19 cellular contexts compared by ENCODE assay signal in genomic region chr10:126479280-126479679, GRCh38.
"Had no signal": no experiment of that assay in that cellular context is flagged by ENCODE, and none has a peak within 500 bp of the region (broad histone marks: within the 10 kb centered on the region; RNA-seq: fewer than 3 reads in every experiment).

No MANE protein-coding gene starts in this region.

- H3K79me2 ChIP-seq: hepatocyte had no signal

- H3K4me3 Mint-ChIP-seq: effector memory CD8-positive, alpha-beta T cell; endodermal cell; immature natural killer cell; memory B cell had no signal

- H3K27me3 Mint-ChIP-seq: effector memory CD8-positive, alpha-beta T cell had no signal

- H3K4me2 ChIP-seq: hepatocyte had no signal

- H2AFZ ChIP-seq: hepatocyte had no signal

- H3K4me1 ChIP-seq: foreskin keratinocyte, gastrocnemius medialis, left lung, lower lobe of right lung had no signal

- DNase-seq: dermis blood vessel endothelial cell; effector CD8-positive, alpha-beta T cell; effector memory CD8-positive, alpha-beta T cell; endodermal cell; erythroblast; foreskin keratinocyte; gastrocnemius medialis; heart left ventricle; hypothalamus; immature natural killer cell; left cardiac atrium; left lung; left ventricle myocardium superior; lower lobe of right lung; midbrain had no signal

- H3K9me3 ChIP-seq: gastrocnemius medialis, heart left ventricle, left lung, lower lobe of right lung had no signal

- H3K27ac ChIP-seq: coronary artery, epithelial cell of prostate, foreskin keratinocyte, gastrocnemius medialis, heart left ventricle, hepatocyte, left lung, lower lobe of right lung had no signal

- H3K4me3 ChIP-seq: coronary artery, gastrocnemius medialis, heart left ventricle, hepatocyte, left lung, lower lobe of right lung had no signal

- H3K27ac Mint-ChIP-seq: effector memory CD8-positive, alpha-beta T cell; endodermal cell; immature natural killer cell; memory B cell had no signal

- H3K27me3 ChIP-seq: foreskin keratinocyte, gastrocnemius medialis, hepatocyte, left lung had no signal

- H3K4me1 Mint-ChIP-seq: endodermal cell, memory B cell had no signal

- H3K9me3 Mint-ChIP-seq: endodermal cell, immature natural killer cell, memory B cell had no signal

- H3K36me3 ChIP-seq: gastrocnemius medialis, heart left ventricle, left lung, lower lobe of right lung had no signal
